ENCODE assay signal across 17 cellular contexts in genomic region chr13:97629601-97630272, GRCh38.
DNase-seq lines count a peak whose midpoint lies in the region; ATAC-seq and TF ChIP-seq lines count a peak whose summit lies in the region.
"Had no signal": no experiment of that assay in that cellular context is flagged by ENCODE, and none has a peak within 500 bp of the region (broad histone marks: within the 10 kb centered on the region; RNA-seq: fewer than 3 reads in every experiment).

No MANE protein-coding gene starts in this region.

- DNase-seq in DMS 273 (lab: John Stamatoyannopoulos, UW; ENCODE audit: unreplicated experiment), result peak; percentile 28
- no peak for DNase-seq in DMS 273 treated with DMSO at 0.1 percent for 48 hours (lab: John Stamatoyannopoulos, UW)
- peak; percentile 20 for DNase-seq in NCI-H510A (lab: John Stamatoyannopoulos, UW)
- DNase-seq in foreskin keratinocyte, result peak in 1 of 2 donors; percentile 8
- DNase-seq in upper lobe of right lung, result peak; percentile 64
- no peak for DNase-seq in C1 segment of cervical spinal cord (lab: John Stamatoyannopoulos, UW)
- DNase-seq in PC-3, result no peak
- no peak for DNase-seq in activated CD4-positive, alpha-beta T cell treated with anti-CD3 and anti-CD28 coated beads for 36 hours
- DNase-seq: activated CD8-positive, alpha-beta T cell treated with anti-CD3 and anti-CD28 coated beads, Interleukin-2, amount 10 ng/mL, durations not matched to agents 7 days and 5 days; amniotic stem cell; gastrocnemius medialis; H7; mesendoderm; stimulated activated CD4-positive, alpha-beta T cell treated with anti-CD3 and anti-CD28 coated beads, Interleukin-4, amount 100 ng/mL, for 1 hour had no signal

- H3K36me3 ChIP-seq in upper lobe of right lung (no peaks in the 10 kb centered on the region), PC-3 (ENCODE audit: low read depth, low read length) (no peaks in the 10 kb centered on the region)
- H3K36me3 ChIP-seq: gastrocnemius medialis, neural progenitor cell had no signal

- H3K4me1 Mint-ChIP-seq in activated CD4-positive, alpha-beta T cell treated with anti-CD3 and anti-CD28 coated beads for 36 hours, result no peaks in the 10 kb centered on the region

- POLR2A ChIA-PET in PC-3 (lab: Charles Lee; ENCODE audit: unreplicated experiment), result no interaction called here
- POLR2A ChIA-PET in activated CD4-positive, alpha-beta T cell treated with anti-CD3 and anti-CD28 coated beads for 36 hours (lab: Charles Lee), result no interaction called here

- H3F3A ChIP-seq in PC-3 (ENCODE audit: low read length, unreplicated experiment), result no peaks in the 10 kb centered on the region

- BruUV-seq in PC-3 (replicated peaks; lab: Mats Ljungman, UMichigan), result no TSS peak

- no peak overlapping the region for H3K27ac ChIP-seq in foreskin keratinocyte
- no peak overlapping the region for H3K27ac ChIP-seq in upper lobe of right lung
- H3K27ac ChIP-seq in PC-3 (ENCODE audit: low read length), result no peak overlapping the region
- H3K27ac ChIP-seq: 22Rv1, neural progenitor cell had no signal

- no peaks in the 10 kb centered on the region for H4K20me1 ChIP-seq in PC-3 (ENCODE audit: low read length)

- H3K9me2 ChIP-seq in PC-3 (replicated peaks; ENCODE audit: low read length), result no peaks in the 10 kb centered on the region

- H3K27ac Mint-ChIP-seq in activated CD4-positive, alpha-beta T cell treated with anti-CD3 and anti-CD28 coated beads for 36 hours, result no peak overlapping the region
- H3K27ac Mint-ChIP-seq: activated CD8-positive, alpha-beta T cell treated with anti-CD3 and anti-CD28 coated beads, Interleukin-2, amount 10 ng/mL, durations not matched to agents 7 days and 5 days; neural progenitor cell had no signal

- intact Hi-C loops in upper lobe of right lung (cut with DNase I), result no loop called here
- intact Hi-C loops in PC-3 (cut with micrococcal nuclease), result no loop called here
- intact Hi-C loops in activated CD4-positive, alpha-beta T cell treated with anti-CD3 and anti-CD28 coated beads for 36 hours (cut with DNase I, micrococcal nuclease), result no loop called here

- ATAC-seq in foreskin keratinocyte (peak; percentile 86), upper lobe of right lung (peak; percentile 50), PC-3 (no peak)
- no peak for ATAC-seq in activated CD4-positive, alpha-beta T cell treated with anti-CD3 and anti-CD28 coated beads for 36 hours
- ATAC-seq: activated CD8-positive, alpha-beta T cell treated with anti-CD3 and anti-CD28 coated beads, Interleukin-2, amount 10 ng/mL, durations not matched to agents 7 days and 5 days; gastrocnemius medialis; Panc1 had no signal

- H3K9ac ChIP-seq in PC-3 (ENCODE audit: low read length), result no peak overlapping the region
- H3K9ac ChIP-seq: neural progenitor cell had no signal

- H3K9me3 Mint-ChIP-seq in activated CD4-positive, alpha-beta T cell treated with anti-CD3 and anti-CD28 coated beads for 36 hours (ENCODE audit: low read depth), result peaks cover 7% of the 10 kb centered on the region

- no peaks in the 10 kb centered on the region for H3K4me1 ChIP-seq in foreskin keratinocyte
- no peaks in the 10 kb centered on the region for H3K4me1 ChIP-seq in upper lobe of right lung
- H3K4me1 ChIP-seq in PC-3 (ENCODE audit: insufficient read depth, low read length), result no peaks in the 10 kb centered on the region
- H3K4me1 ChIP-seq: neural progenitor cell had no signal

- H3K27me3 ChIP-seq in foreskin keratinocyte, result no peaks in the 10 kb centered on the region
- no peaks in the 10 kb centered on the region for H3K27me3 ChIP-seq in upper lobe of right lung
- peaks cover 15% of the 10 kb centered on the region for H3K27me3 ChIP-seq in PC-3 (ENCODE audit: low read length)
- H3K27me3 ChIP-seq: gastrocnemius medialis, neural progenitor cell had no signal

- CTCF ChIA-PET in PC-3 (lab: Charles Lee), result no interaction called here
- CTCF ChIA-PET in activated CD4-positive, alpha-beta T cell treated with anti-CD3 and anti-CD28 coated beads for 36 hours (lab: Charles Lee), result no interaction called here

- H3K79me2 ChIP-seq in PC-3 (ENCODE audit: low read length), result no peaks in the 10 kb centered on the region

- H3K9me3 ChIP-seq in upper lobe of right lung (peaks cover 4% of the 10 kb centered on the region), PC-3 (ENCODE audit: low read length) (no peaks in the 10 kb centered on the region)
- H3K9me3 ChIP-seq: gastrocnemius medialis had no signal

- H3K4me3 Mint-ChIP-seq in activated CD4-positive, alpha-beta T cell treated with anti-CD3 and anti-CD28 coated beads for 36 hours, result no peak overlapping the region
- H3K4me3 Mint-ChIP-seq: activated CD8-positive, alpha-beta T cell treated with anti-CD3 and anti-CD28 coated beads, Interleukin-2, amount 10 ng/mL, durations not matched to agents 7 days and 5 days; neural progenitor cell had no signal

- no peak overlapping the region for H3K4me2 ChIP-seq in PC-3 (ENCODE audit: low read length)
- H3K4me2 ChIP-seq: neural progenitor cell had no signal

- H2AFZ ChIP-seq in PC-3 (ENCODE audit: low read length), result no peak overlapping the region
- H2AFZ ChIP-seq: neural progenitor cell had no signal

- peaks cover 9% of the 10 kb centered on the region for H3K27me3 Mint-ChIP-seq in activated CD4-positive, alpha-beta T cell treated with anti-CD3 and anti-CD28 coated beads for 36 hours

- H3K4me3 ChIP-seq in upper lobe of right lung, result no peak overlapping the region
- H3K4me3 ChIP-seq in PC-3 (ENCODE audit: low read length), result no peak overlapping the region
- H3K4me3 ChIP-seq: gastrocnemius medialis, neural progenitor cell had no signal

- no peaks in the 10 kb centered on the region for H3K36me3 Mint-ChIP-seq in activated CD4-positive, alpha-beta T cell treated with anti-CD3 and anti-CD28 coated beads for 36 hours (ENCODE audit: low read depth)
- H3K36me3 Mint-ChIP-seq: neural progenitor cell had no signal

- TF ChIP-seq CTCF in foreskin keratinocyte (conservative IDR thresholded peaks at IDR 0.05) (no peak), upper lobe of right lung (IDR thresholded peaks at IDR 0.05) (no peak), PC-3 (conservative IDR thresholded peaks at IDR 0.05; ENCODE audit: low read depth, low read length) (no peak)

Comparison
In these comparisons a context has a peak if more than half of its experiments do, and no peak if none do; other contexts are left out.
1. DNase-seq: peak in DMS 273 (single experiment), NCI-H510A (single experiment) and upper lobe of right lung (single experiment); none in DMS 273 treated with DMSO at 0.1 percent for 48 hours (single experiment), C1 segment of cervical spinal cord (0 of 14), PC-3 (single experiment) and activated CD4-positive, alpha-beta T cell treated with anti-CD3 and anti-CD28 coated beads for 36 hours (single experiment).
2. ATAC-seq: peak in foreskin keratinocyte (single experiment) and upper lobe of right lung (single experiment); none in PC-3 (single experiment) and activated CD4-positive, alpha-beta T cell treated with anti-CD3 and anti-CD28 coated beads for 36 hours (single experiment).